In the genomic region with DNA sequence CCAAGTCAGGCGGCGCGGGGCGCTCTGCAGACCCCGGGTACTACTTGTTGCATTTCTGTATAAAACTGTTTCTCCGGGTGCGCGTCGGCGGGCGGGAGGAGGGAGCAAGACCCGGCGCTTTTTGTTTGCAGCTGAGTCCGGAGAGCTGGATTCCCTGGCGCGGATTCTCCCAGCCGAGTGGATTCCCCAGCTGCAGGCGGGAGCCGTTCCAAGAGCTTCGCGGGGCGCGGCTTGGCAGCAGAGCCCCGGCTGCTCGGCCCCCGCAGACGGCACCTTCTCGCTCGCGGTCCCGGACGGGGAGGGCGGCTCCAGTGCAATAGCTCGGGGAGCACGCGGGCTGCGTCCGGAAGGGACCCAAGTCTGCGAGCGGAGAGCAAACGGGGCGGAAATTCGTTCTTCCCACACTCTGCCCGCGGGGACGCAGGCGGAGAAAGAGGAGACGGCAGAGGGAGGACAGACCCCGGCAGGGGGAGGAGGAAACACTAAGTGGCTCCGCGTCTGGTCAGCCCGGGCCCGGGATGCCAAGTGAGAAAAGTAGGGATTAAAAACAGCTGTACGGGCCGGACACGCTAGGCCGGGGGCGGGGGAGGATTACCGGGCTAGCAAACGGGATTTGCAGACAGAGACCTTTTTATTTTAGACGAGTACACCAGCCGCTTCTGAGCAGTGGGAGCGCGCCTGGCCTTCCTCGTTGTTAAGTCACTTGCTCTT, we compare ENCODE assay signal across 8 cellular contexts. TPM values are rescaled to one million over a fixed set of nuclear protein-coding genes. Genes with fewer than 3 reads are reported as not detected.
A peak's percentile ranks its signal among the peaks of the same experiment; 100 is the strongest.
DNase-seq lines count a peak whose midpoint lies in the region; ATAC-seq and TF ChIP-seq lines count a peak whose summit lies in the region.

A gene with protein sequence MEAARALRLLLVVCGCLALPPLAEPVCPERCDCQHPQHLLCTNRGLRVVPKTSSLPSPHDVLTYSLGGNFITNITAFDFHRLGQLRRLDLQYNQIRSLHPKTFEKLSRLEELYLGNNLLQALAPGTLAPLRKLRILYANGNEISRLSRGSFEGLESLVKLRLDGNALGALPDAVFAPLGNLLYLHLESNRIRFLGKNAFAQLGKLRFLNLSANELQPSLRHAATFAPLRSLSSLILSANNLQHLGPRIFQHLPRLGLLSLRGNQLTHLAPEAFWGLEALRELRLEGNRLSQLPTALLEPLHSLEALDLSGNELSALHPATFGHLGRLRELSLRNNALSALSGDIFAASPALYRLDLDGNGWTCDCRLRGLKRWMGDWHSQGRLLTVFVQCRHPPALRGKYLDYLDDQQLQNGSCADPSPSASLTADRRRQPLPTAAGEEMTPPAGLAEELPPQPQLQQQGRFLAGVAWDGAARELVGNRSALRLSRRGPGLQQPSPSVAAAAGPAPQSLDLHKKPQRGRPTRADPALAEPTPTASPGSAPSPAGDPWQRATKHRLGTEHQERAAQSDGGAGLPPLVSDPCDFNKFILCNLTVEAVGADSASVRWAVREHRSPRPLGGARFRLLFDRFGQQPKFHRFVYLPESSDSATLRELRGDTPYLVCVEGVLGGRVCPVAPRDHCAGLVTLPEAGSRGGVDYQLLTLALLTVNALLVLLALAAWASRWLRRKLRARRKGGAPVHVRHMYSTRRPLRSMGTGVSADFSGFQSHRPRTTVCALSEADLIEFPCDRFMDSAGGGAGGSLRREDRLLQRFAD (minus strand): TSS at position 96 of the 711 bp plus-strand sequence. CDS start 284 bp downstream, outside the sequence.

- H3K36me3 Mint-ChIP-seq in effector memory CD8-positive, alpha-beta T cell (ENCODE audit: insufficient read depth): no peaks in the 10 kb centered on the region

- H3K9me3 ChIP-seq in stomach: no peaks in the 10 kb centered on the region

- peaks cover 0 to 43% (median 28%) of the 10 kb centered on the region in 3 donors for H3K27me3 ChIP-seq in stomach

- no peak for TF ChIP-seq POLR2A in lower leg skin (IDR thresholded peaks at IDR 0.05)
- TF ChIP-seq POLR2A in stomach (IDR thresholded peaks at IDR 0.05): no peak

- peak within 1 kb of the TSS; percentile 26 for H3K4me3 ChIP-seq in lower leg skin (ENCODE audit: low read depth, poor library complexity, severe bottlenecking)
- peak within 1 kb of the TSS; percentile 49 to 63 (median 58) for H3K4me3 ChIP-seq in stomach

- DNase-seq in Daoy (ENCODE audit: low read depth) (peak; percentile 21), NCI-H526 treated with DMSO at 0.1 percent for 48 hours (lab: John Stamatoyannopoulos, UW) (peak; percentile 38), lower leg skin (ENCODE audit: low spot score in 2 of 2) (peak; percentile 42 to 94), stomach (peak; percentile 65), LoVo (ENCODE audit: low spot score) (no peak), NK-92 (lab: John Stamatoyannopoulos, UW; ENCODE audit: unreplicated experiment) (no peak)
- no peak for DNase-seq in effector memory CD8-positive, alpha-beta T cell
- DNase-seq in activated CD4-positive, alpha-beta T cell treated with anti-CD3 and anti-CD28 coated beads, Interleukin-2, amount 50 U/mL, for 4 hours: no peak

- H3K27ac ChIP-seq in stomach: peak within 1 kb of the TSS; percentile 48 to 79 (median 70)

- no peak within 1 kb of the TSS for H3K27ac Mint-ChIP-seq in effector memory CD8-positive, alpha-beta T cell

- intact Hi-C loops in lower leg skin (cut with DNase I; ENCODE audit: low total_unique reads): no loop called here
- intact Hi-C loops in stomach (cut with DNase I; ENCODE audit: low total_unique reads): no loop called here

- TF ChIP-seq CTCF in lower leg skin (IDR thresholded peaks at IDR 0.05): no peak
- TF ChIP-seq CTCF in stomach (IDR thresholded peaks at IDR 0.05): no peak

- WGBS in lower leg skin, 2 donors: 3% methylated on average over 33 to 59 of the region's 65 CpGs
- 3 to 8% (median 4%) methylated on average over 19 to 65 of the region's 65 CpGs for WGBS in stomach, 5 donors

- H3K9me3 Mint-ChIP-seq in effector memory CD8-positive, alpha-beta T cell: no peaks in the 10 kb centered on the region

- H3K4me1 Mint-ChIP-seq in effector memory CD8-positive, alpha-beta T cell (ENCODE audit: low read depth in 2 of 2): peaks cover 9% of the 10 kb centered on the region in 2 donors

- H3K4me1 ChIP-seq in stomach: peaks cover 33 to 55% (median 46%) of the 10 kb centered on the region in 4 donors

- ATAC-seq in effector memory CD8-positive, alpha-beta T cell (replicated peaks): no peak

- no peaks in the 10 kb centered on the region for H3K36me3 ChIP-seq in stomach

- peaks cover 65 to 83% of the 10 kb centered on the region in 2 donors for H3K27me3 Mint-ChIP-seq in effector memory CD8-positive, alpha-beta T cell

- H3K4me3 Mint-ChIP-seq in effector memory CD8-positive, alpha-beta T cell: peak within 1 kb of the TSS; percentile 62 to 67

- TF ChIP-seq EP300 in stomach (IDR thresholded peaks at IDR 0.05): no peak

RNA-seq across cellular contexts. Expression of the gene that starts here (rescaled TPM):
- 0.11 and 0.15 TPM in 2 replicates for total RNA-seq in Daoy (2014; rRNA removed; shearing (Covaris generic))
- 1 to 10 TPM in 2 of 4 donors, under 1 TPM in 2; 0.89 to 3.9 (median 1.9) TPM for total RNA-seq in lower leg skin
- total RNA-seq in stomach: 10 to 100 TPM in 1 of 5 donors, 1 to 10 TPM in 3, not detected in 1; 1.3 to 26.1 (median 5.6) TPM
- 1 to 10 TPM in 2 of 3 donors, under 1 TPM in 1; 0.92 to 1.3 (median 1.1) TPM for polyA plus RNA-seq in stomach

Comparison
In these comparisons a context has a peak if more than half of its experiments do, and no peak if none do; other contexts are left out.
1. Peak in DNase-seq in Daoy; RNA of the gene not detected or under 1 TPM.
2. DNase-seq: peak in NCI-H526 treated with DMSO at 0.1 percent for 48 hours (single experiment), lower leg skin (2 of 2) and stomach (single experiment); none in effector memory CD8-positive, alpha-beta T cell (0 of 3), LoVo (single experiment), NK-92 (single experiment) and activated CD4-positive, alpha-beta T cell treated with anti-CD3 and anti-CD28 coated beads, Interleukin-2, amount 50 U/mL, for 4 hours (0 of 2).